Comparison of ENCODE assay signal across 25 cellular contexts in genomic region chr15:65451989-65452388, GRCh38.
"Had no signal": no experiment of that assay in that cellular context is flagged by ENCODE, and none has a peak within 500 bp of the region (broad histone marks: within the 10 kb centered on the region; RNA-seq: fewer than 3 reads in every experiment).

No MANE protein-coding gene starts in this region.

- H3K9me3 ChIP-seq: left ventricle myocardium inferior, ovary, suprapubic skin, thoracic aorta, tibial artery, upper lobe of right lung had no signal

- H3K4me3 Mint-ChIP-seq: immature natural killer cell; mesothelial cell of epicardium; naive B cell; natural killer cell; stimulated activated memory B cell treated with anti-CD40 and anti-IgM and Interleukin-4, amounts not matched to agents 10 μg/mL and 1 μg/mL and 100 μg/mL, for 72 hours; stimulated activated naive CD8-positive, alpha-beta T cell treated with anti-CD3 and anti-CD28 coated beads, Interleukin-15, Interleukin-2, amounts not matched to agents 100 ng/mL and 50 ng/mL, for 24 hours had no signal

- H3K27me3 ChIP-seq: ovary, suprapubic skin, tibial artery, upper lobe of right lung had no signal

- H3K4me1 ChIP-seq: left ventricle myocardium inferior, suprapubic skin, tibial artery, upper lobe of right lung had no signal

- H3K4me3 ChIP-seq: left ventricle myocardium inferior, lung, ovary, smooth muscle cell, suprapubic skin, thoracic aorta, tibial artery, upper lobe of right lung had no signal

- H3K27ac ChIP-seq: left ventricle myocardium inferior, ovary, suprapubic skin, thoracic aorta, tibial artery, upper lobe of right lung had no signal

- DNase-seq: hypothalamus; immature natural killer cell; islet precursor cell; left ventricle myocardium inferior; mesendoderm; naive B cell; natural killer cell; ovary; retina; right cardiac atrium; stimulated activated CD4-positive, alpha-beta T cell treated with anti-CD3 and anti-CD28 coated beads, Interleukin-1b, Interleukin-23, amount 100 ng/mL, for 48 hours; stimulated activated CD4-positive, alpha-beta T cell treated with anti-CD3 and anti-CD28 coated beads, Interleukin-2, amount 100 ng/mL, for 48 hours; stimulated activated CD4-positive, alpha-beta T cell treated with anti-CD3 and anti-CD28 coated beads, Interleukin-4, amount 100 ng/mL, for 4 hours; stimulated activated CD8-positive, alpha-beta memory T cell treated with anti-CD3 and anti-CD28 coated beads, Interleukin-4, amount 100 ng/mL, for 48 hours; tibial artery; upper lobe of right lung had no signal

- H3K27ac Mint-ChIP-seq: mesothelial cell of epicardium; naive B cell; natural killer cell; progenitor cell of endocrine pancreas; stimulated activated memory B cell treated with anti-CD40 and anti-IgM and Interleukin-4, amounts not matched to agents 10 μg/mL and 1 μg/mL and 100 μg/mL, for 72 hours; stimulated activated naive CD8-positive, alpha-beta T cell treated with anti-CD3 and anti-CD28 coated beads, Interleukin-15, Interleukin-2, amounts not matched to agents 100 ng/mL and 50 ng/mL, for 24 hours had no signal

- H3K4me1 Mint-ChIP-seq: immature natural killer cell, mesothelial cell of epicardium had no signal

- H3K36me3 ChIP-seq: ovary had no signal

- H3K27me3 Mint-ChIP-seq: naive B cell; progenitor cell of endocrine pancreas; stimulated activated memory B cell treated with anti-CD40 and anti-IgM and Interleukin-4, amounts not matched to agents 10 μg/mL and 1 μg/mL and 100 μg/mL, for 72 hours; stimulated activated naive CD8-positive, alpha-beta T cell treated with anti-CD3 and anti-CD28 coated beads, Interleukin-15, Interleukin-2, amounts not matched to agents 100 ng/mL and 50 ng/mL, for 24 hours had no signal

- H3K4me2 ChIP-seq: smooth muscle cell had no signal

- H3K9me3 Mint-ChIP-seq: immature natural killer cell; mesothelial cell of epicardium; naive B cell; natural killer cell; stimulated activated memory B cell treated with anti-CD40 and anti-IgM and Interleukin-4, amounts not matched to agents 10 μg/mL and 1 μg/mL and 100 μg/mL, for 72 hours; stimulated activated naive CD8-positive, alpha-beta T cell treated with anti-CD3 and anti-CD28 coated beads, Interleukin-15, Interleukin-2, amounts not matched to agents 100 ng/mL and 50 ng/mL, for 24 hours had no signal

- ATAC-seq: natural killer cell; right cardiac atrium; sciatic nerve; stimulated activated memory B cell treated with anti-CD40 and anti-IgM and Interleukin-4, amounts not matched to agents 10 μg/mL and 1 μg/mL and 100 μg/mL, for 72 hours; upper lobe of right lung had no signal
